1 cellular context compared by ENCODE assay signal in genomic region chr12:118633071-118633470, GRCh38.
TF ChIP-seq lines count a peak whose summit lies in the region.

No MANE protein-coding gene starts in this region.

TF ChIP-seq in GM12878, 131 proteins besides CTCF, POLR2A, EP300 and RAD21 (continued from another document):
- TF ChIP-seq, protein P1, sequence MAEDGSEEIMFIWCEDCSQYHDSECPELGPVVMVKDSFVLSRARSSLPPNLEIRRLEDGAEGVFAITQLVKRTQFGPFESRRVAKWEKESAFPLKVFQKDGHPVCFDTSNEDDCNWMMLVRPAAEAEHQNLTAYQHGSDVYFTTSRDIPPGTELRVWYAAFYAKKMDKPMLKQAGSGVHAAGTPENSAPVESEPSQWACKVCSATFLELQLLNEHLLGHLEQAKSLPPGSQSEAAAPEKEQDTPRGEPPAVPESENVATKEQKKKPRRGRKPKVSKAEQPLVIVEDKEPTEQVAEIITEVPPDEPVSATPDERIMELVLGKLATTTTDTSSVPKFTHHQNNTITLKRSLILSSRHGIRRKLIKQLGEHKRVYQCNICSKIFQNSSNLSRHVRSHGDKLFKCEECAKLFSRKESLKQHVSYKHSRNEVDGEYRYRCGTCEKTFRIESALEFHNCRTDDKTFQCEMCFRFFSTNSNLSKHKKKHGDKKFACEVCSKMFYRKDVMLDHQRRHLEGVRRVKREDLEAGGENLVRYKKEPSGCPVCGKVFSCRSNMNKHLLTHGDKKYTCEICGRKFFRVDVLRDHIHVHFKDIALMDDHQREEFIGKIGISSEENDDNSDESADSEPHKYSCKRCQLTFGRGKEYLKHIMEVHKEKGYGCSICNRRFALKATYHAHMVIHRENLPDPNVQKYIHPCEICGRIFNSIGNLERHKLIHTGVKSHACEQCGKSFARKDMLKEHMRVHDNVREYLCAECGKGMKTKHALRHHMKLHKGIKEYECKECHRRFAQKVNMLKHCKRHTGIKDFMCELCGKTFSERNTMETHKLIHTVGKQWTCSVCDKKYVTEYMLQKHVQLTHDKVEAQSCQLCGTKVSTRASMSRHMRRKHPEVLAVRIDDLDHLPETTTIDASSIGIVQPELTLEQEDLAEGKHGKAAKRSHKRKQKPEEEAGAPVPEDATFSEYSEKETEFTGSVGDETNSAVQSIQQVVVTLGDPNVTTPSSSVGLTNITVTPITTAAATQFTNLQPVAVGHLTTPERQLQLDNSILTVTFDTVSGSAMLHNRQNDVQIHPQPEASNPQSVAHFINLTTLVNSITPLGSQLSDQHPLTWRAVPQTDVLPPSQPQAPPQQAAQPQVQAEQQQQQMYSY (CRISPR knock-in tag; IDR thresholded peaks at IDR 0.05) = no peak
